12 cellular contexts compared by ENCODE assay signal in the genomic region with DNA sequence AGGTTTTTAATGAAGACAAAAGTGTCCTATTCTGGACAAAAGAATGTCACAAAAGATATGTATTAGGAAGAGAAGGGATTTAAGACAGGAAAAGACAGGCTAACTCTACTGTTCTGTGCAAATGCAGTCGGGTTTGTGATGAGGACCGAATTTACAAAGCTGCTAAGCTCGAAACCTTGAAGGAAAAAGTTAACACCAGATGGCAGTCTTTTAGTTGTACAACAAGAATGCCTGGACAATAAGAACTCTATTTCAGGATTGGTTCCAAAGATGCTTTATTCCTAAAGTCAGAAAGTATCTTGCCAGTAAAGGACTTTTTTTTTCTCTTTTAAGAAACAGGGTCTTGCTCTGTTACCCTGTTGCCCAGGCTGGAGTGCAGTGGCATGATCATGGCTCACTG. TPM values are rescaled to one million over a fixed set of nuclear protein-coding genes. Genes with fewer than 3 reads are reported as not detected.
DNase-seq lines count a peak whose midpoint lies in the region; ATAC-seq and TF ChIP-seq lines count a peak whose summit lies in the region.
"Had no signal": no experiment of that assay in that cellular context is flagged by ENCODE, and none has a peak within 500 bp of the region (broad histone marks: within the 10 kb centered on the region; RNA-seq: fewer than 3 reads in every experiment).

No MANE protein-coding gene starts in this region.

- ATAC-seq in omental fat pad (ENCODE audit: low FRiP score) (no peak), GM19023 (IDR thresholded peaks at IDR 0.05; ENCODE audit: unreplicated experiment) (no peak), GM21529 (IDR thresholded peaks at IDR 0.05; ENCODE audit: unreplicated experiment) (no peak)

- no peak overlapping the region for H3K4me3 ChIP-seq in epithelial cell of esophagus (ENCODE audit: low read length)
- no peak overlapping the region for H3K4me3 ChIP-seq in retinal pigment epithelial cell (ENCODE audit: low read length)
- H3K4me3 ChIP-seq: BLaER1, upper lobe of left lung had no signal

- TF ChIP-seq CTCF in epithelial cell of esophagus (IDR thresholded peaks at IDR 0.05; ENCODE audit: insufficient read depth, low read depth, low read length, missing control alignments) (peak; percentile 51), retinal pigment epithelial cell (conservative IDR thresholded peaks at IDR 0.05; ENCODE audit: low read depth, low read length) (peak; percentile 42), omental fat pad (IDR thresholded peaks at IDR 0.05) (no peak)

- DNase-seq in NCI-H2171 treated with DMSO at 0.1 percent for 48 hours (lab: John Stamatoyannopoulos, UW): peak; percentile 26
- DNase-seq in NCI-H2171 (lab: John Stamatoyannopoulos, UW): no peak
- peak; percentile 5 for DNase-seq in NCI-H748 treated with DMSO at 0.1 percent for 48 hours (lab: John Stamatoyannopoulos, UW)
- DNase-seq in epithelial cell of esophagus (ENCODE audit: low read depth): peak; percentile 61
- DNase-seq in retinal pigment epithelial cell (ENCODE audit: low read depth): no peak
- DNase-seq in omental fat pad (ENCODE audit: low spot score): no peak
- DNase-seq: activated CD4-positive, alpha-beta T cell treated with anti-CD3 and anti-CD28 coated beads for 48 hours; NCI-H2227 treated with DMSO at 0.1 percent for 48 hours; upper lobe of left lung had no signal

RNA-seq across cellular contexts. Expression of a gene that starts 51.1 kb away (rescaled TPM):
- under 1 TPM in 3 of 4 donors, not detected in 1; 0.09 to 0.32 (median 0.24) TPM for total RNA-seq in omental fat pad

Comparison
In these comparisons a context has a peak if more than half of its experiments do, and no peak if none do; other contexts are left out.
1. DNase-seq: peak in NCI-H2171 treated with DMSO at 0.1 percent for 48 hours (single experiment), NCI-H748 treated with DMSO at 0.1 percent for 48 hours (single experiment) and epithelial cell of esophagus (single experiment); none in NCI-H2171 (single experiment), retinal pigment epithelial cell (single experiment) and omental fat pad (single experiment).
2. CTCF ChIP-seq: peak in epithelial cell of esophagus (single experiment) and retinal pigment epithelial cell (single experiment); none in omental fat pad (0 of 3).